In the genomic region with DNA sequence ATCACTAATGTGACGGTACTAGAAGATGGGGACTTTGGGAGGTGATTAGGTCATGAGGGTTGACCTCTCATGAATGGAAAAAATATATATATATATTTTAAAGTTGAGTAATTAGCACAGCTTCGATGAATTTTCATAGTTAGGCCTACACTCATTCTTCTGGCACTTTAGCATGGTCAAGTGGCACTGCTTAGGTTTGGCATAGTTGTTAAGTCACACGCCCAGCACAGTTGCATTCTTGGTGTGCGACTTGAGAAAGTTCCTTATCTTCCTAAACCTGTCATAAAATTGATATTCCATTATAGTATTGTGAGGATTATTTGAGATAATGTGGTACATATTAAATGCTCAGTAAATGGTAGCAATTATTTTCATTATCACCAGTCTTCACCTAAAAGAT, we compare ENCODE assay signal across 6 cellular contexts.
"Had no signal": no experiment of that assay in that cellular context is flagged by ENCODE, and none has a peak within 500 bp of the region (broad histone marks: within the 10 kb centered on the region; RNA-seq: fewer than 3 reads in every experiment).

No MANE protein-coding gene starts in this region.

- ATAC-seq: HepG2, K562 had no signal

- H3K27ac Mint-ChIP-seq: IgD-negative memory B cell had no signal

- H3K4me3 Mint-ChIP-seq: IgD-negative memory B cell had no signal

- H3K27ac ChIP-seq: HL-60 had no signal

- H3K4me3 ChIP-seq: K562 had no signal

- H3K9me3 Mint-ChIP-seq: IgD-negative memory B cell had no signal

- DNase-seq: IMR-90, KBM-7 had no signal

- H3K27me3 Mint-ChIP-seq: IgD-negative memory B cell had no signal
